23 cellular contexts compared by ENCODE assay signal in the genomic region with DNA sequence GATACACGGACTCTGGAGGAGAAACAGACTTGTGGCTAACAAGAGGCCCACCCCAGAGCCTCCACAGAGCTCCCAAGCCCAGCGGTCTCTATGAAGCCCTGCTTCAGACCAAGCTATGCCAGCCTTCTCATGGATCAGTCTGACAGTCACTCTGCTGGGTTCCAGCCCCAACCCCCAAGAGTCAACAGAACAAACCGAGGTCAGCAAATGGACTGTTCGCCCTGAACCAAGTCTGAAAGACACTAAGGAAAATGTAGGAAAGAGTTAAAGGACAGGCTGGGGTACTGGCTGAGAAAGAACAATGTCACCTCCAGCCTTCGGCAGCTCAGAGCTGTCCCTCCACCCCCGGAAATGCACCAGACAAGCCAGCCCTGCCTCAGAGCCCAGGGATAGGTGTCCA. TPM values are rescaled to one million over a fixed set of nuclear protein-coding genes. Genes with fewer than 3 reads are reported as not detected.
A peak's percentile ranks its signal among the peaks of the same experiment; 100 is the strongest.
DNase-seq lines count a peak whose midpoint lies in the region; ATAC-seq and TF ChIP-seq lines count a peak whose summit lies in the region.
"Had no signal": no experiment of that assay in that cellular context is flagged by ENCODE, and none has a peak within 500 bp of the region (broad histone marks: within the 10 kb centered on the region; RNA-seq: fewer than 3 reads in every experiment).

No MANE protein-coding gene starts in this region.

- no peak overlapping the region for H3K27ac ChIP-seq in CD4-positive, alpha-beta memory T cell (ENCODE audit: low read depth, low read length)
- peak overlapping the region in 3 of 4 donors; percentile 59 to 68 (median 66) for H3K27ac ChIP-seq in gastroesophageal sphincter
- H3K27ac ChIP-seq in sigmoid colon = peak overlapping the region; percentile 54 to 71 (median 68)
- H3K27ac ChIP-seq: HL-60, thyroid gland had no signal

- H3K27me3 ChIP-seq in CD4-positive, alpha-beta memory T cell (ENCODE audit: insufficient read depth, low read length) = no peaks in the 10 kb centered on the region
- H3K27me3 ChIP-seq in gastroesophageal sphincter (no peaks in the 10 kb centered on the region), sigmoid colon (no peaks in the 10 kb centered on the region)
- H3K27me3 ChIP-seq: thyroid gland had no signal

- peaks cover 64% of the 10 kb centered on the region for H3K36me3 ChIP-seq in CD4-positive, alpha-beta memory T cell (ENCODE audit: insufficient read depth, low read length)
- H3K36me3 ChIP-seq in gastroesophageal sphincter (peaks cover 0 to 75% of the 10 kb centered on the region in 2 donors), sigmoid colon (peaks cover 18 to 75% (median 48%) of the 10 kb centered on the region in 4 donors), mucosa of descending colon (ENCODE audit: low read depth) (peaks cover 7% of the 10 kb centered on the region)

- POLR2A ChIA-PET in CD4-positive, alpha-beta memory T cell (lab: Charles Lee; ENCODE audit: partially characterized antibody) = no interaction called here

- DNase-seq in CD4-positive, alpha-beta memory T cell = no peak
- no peak for DNase-seq in sigmoid colon
- no peak for DNase-seq in NCI-H526 treated with DMSO at 0.1 percent for 48 hours (lab: John Stamatoyannopoulos, UW)
- DNase-seq in mucosa of descending colon = no peak
- DNase-seq in Right ventricle myocardium inferior (ENCODE audit: missing footprints) = no peak
- DNase-seq: activated CD4-positive, alpha-beta T cell treated with anti-CD3 and anti-CD28 coated beads for 48 hours; activated CD8-positive, alpha-beta memory T cell treated with anti-CD3 and anti-CD28 coated beads, Interleukin-2, amount 10 ng/mL, durations not matched to agents 7 days and 5 days; head of caudate nucleus; left cardiac atrium; mesendoderm; naive B cell; NCI-H1092; NCI-H187; retina; stimulated activated CD4-positive, alpha-beta T cell treated with anti-CD3 and anti-CD28 coated beads, Interleukin-2, amount 100 ng/mL, for 48 hours; thyroid gland had no signal

- H3K4me3 Mint-ChIP-seq in CD4-positive, alpha-beta memory T cell = peak overlapping the region in 1 of 8 donors; percentile 35
- H3K4me3 Mint-ChIP-seq in activated T-helper 17 cell treated with anti-CD3 and anti-CD28 coated beads, Interleukin-2, amount 50 U/mL, for 72 hours = peak overlapping the region; percentile 17
- H3K4me3 Mint-ChIP-seq: activated CD8-positive, alpha-beta memory T cell treated with anti-CD3 and anti-CD28 coated beads, Interleukin-2, amount 10 ng/mL, durations not matched to agents 7 days and 5 days; activated T-helper 1 cell treated with anti-CD3 and anti-CD28 coated beads, Interleukin-12 subunit alpha, Interleukin-12 subunit beta, Interleukin-2, Interleukin-4 antibody, amounts not matched to agents 30 ng/mL and 10 ng/mL and 1 ng/mL, durations not matched to agents 14 hours and 24 hours and 36 hours; dendritic cell treated with granulocyte-macrophage colony-stimulating factor and Interleukin-4, amounts not matched to agents 40 ng/mL and 50 ng/mL, for 4 days; stimulated activated memory B cell treated with anti-CD40 and anti-IgM and Interleukin-4, amounts not matched to agents 10 μg/mL and 1 μg/mL and 100 μg/mL, for 72 hours; T-helper 1 cell treated with Interleukin-12 subunit alpha and Interleukin-12 subunit beta and Interleukin-4 antibody, amounts not matched to agents 30 μg/mL and 1 μg/mL, for 36 hours had no signal

- TF ChIP-seq CTCF in gastroesophageal sphincter (IDR thresholded peaks at IDR 0.05) (no peak), sigmoid colon (IDR thresholded peaks at IDR 0.05) (no peak), mucosa of descending colon (IDR thresholded peaks at IDR 0.05) (no peak)

- 84% methylated on average over 4 of the region's 6 CpGs; no CpG with 5 or more reads in 1 of the 2 donors for WGBS in gastroesophageal sphincter (ENCODE audit: low coverage in 1 of 2), 2 donors
- WGBS in sigmoid colon, 2 donors = 78 to 81% methylated on average over 6 of the region's 6 CpGs

- peaks cover 0 to 5% of the 10 kb centered on the region in 2 donors for H3K27me3 Mint-ChIP-seq in CD4-positive, alpha-beta memory T cell
- H3K27me3 Mint-ChIP-seq in activated T-helper 17 cell treated with anti-CD3 and anti-CD28 coated beads, Interleukin-2, amount 50 U/mL, for 72 hours = no peaks in the 10 kb centered on the region
- H3K27me3 Mint-ChIP-seq: activated CD8-positive, alpha-beta memory T cell treated with anti-CD3 and anti-CD28 coated beads, Interleukin-2, amount 10 ng/mL, durations not matched to agents 7 days and 5 days; dendritic cell treated with granulocyte-macrophage colony-stimulating factor and Interleukin-4, amounts not matched to agents 40 ng/mL and 50 ng/mL, for 4 days; naive B cell; stimulated activated memory B cell treated with anti-CD40 and anti-IgM and Interleukin-4, amounts not matched to agents 10 μg/mL and 1 μg/mL and 100 μg/mL, for 72 hours had no signal

- TF ChIP-seq POLR2A in gastroesophageal sphincter (IDR thresholded peaks at IDR 0.05) (no peak), sigmoid colon (IDR thresholded peaks at IDR 0.05) (no peak)

- intact Hi-C loops in CD4-positive, alpha-beta memory T cell (cut with micrococcal nuclease) = loop anchor here (10.0 kb wide), 2 partner anchors 402 to 682 kb away; partner anchors contain the start of genes KBTBD4 and NDUFS3
- intact Hi-C loops in sigmoid colon (cut with DNase I) = no loop called here
- intact Hi-C loops in mucosa of descending colon (cut with DNase I, micrococcal nuclease) = loop anchor here in 1 of 2 donors (10.0 kb wide), 1 partner anchor 182 kb away; the partner anchor contains the start of gene MYBPC3
- intact Hi-C loops in Right ventricle myocardium inferior (cut with DNase I) = no loop called here

- H3K27ac Mint-ChIP-seq in CD4-positive, alpha-beta memory T cell = peak overlapping the region in 4 of 7 donors; percentile 18 to 99 (median 78)
- H3K27ac Mint-ChIP-seq in activated T-helper 17 cell treated with anti-CD3 and anti-CD28 coated beads, Interleukin-2, amount 50 U/mL, for 72 hours = peak overlapping the region; percentile 50
- H3K27ac Mint-ChIP-seq: activated CD8-positive, alpha-beta memory T cell treated with anti-CD3 and anti-CD28 coated beads, Interleukin-2, amount 10 ng/mL, durations not matched to agents 7 days and 5 days; dendritic cell treated with granulocyte-macrophage colony-stimulating factor and Interleukin-4, amounts not matched to agents 40 ng/mL and 50 ng/mL, for 4 days; T-helper 1 cell treated with Interleukin-12 subunit alpha and Interleukin-12 subunit beta and Interleukin-4 antibody, amounts not matched to agents 30 μg/mL and 1 μg/mL, for 36 hours had no signal

- TF ChIP-seq EP300 in gastroesophageal sphincter (IDR thresholded peaks at IDR 0.05) = no peak
- no peak for TF ChIP-seq EP300 in sigmoid colon (IDR thresholded peaks at IDR 0.05)

- peaks cover 35% of the 10 kb centered on the region for H3K4me1 ChIP-seq in CD4-positive, alpha-beta memory T cell (ENCODE audit: insufficient read depth, low read length)
- H3K4me1 ChIP-seq in gastroesophageal sphincter = peaks cover 3 to 68% (median 18%) of the 10 kb centered on the region in 3 donors
- peaks cover 0 to 58% (median 46%) of the 10 kb centered on the region in 4 donors for H3K4me1 ChIP-seq in sigmoid colon
- peaks cover 14% of the 10 kb centered on the region for H3K4me1 ChIP-seq in mucosa of descending colon (ENCODE audit: low read depth)

- CTCF ChIA-PET in CD4-positive, alpha-beta memory T cell (lab: Charles Lee; ENCODE audit: partially characterized antibody) = interaction anchor here (0.7 to 2.6 kb wide), 4 partner anchors 10 to 32 kb away, joined by 3 to 20 read pairs (median 6); no protein-coding TSS in a partner anchor

- H3K4me1 Mint-ChIP-seq in CD4-positive, alpha-beta memory T cell = peaks cover 16 to 59% (median 31%) of the 10 kb centered on the region in 4 donors
- peaks cover 21% of the 10 kb centered on the region for H3K4me1 Mint-ChIP-seq in activated T-helper 17 cell treated with anti-CD3 and anti-CD28 coated beads, Interleukin-2, amount 50 U/mL, for 72 hours

- no peak for ATAC-seq in activated T-helper 17 cell treated with anti-CD3 and anti-CD28 coated beads, Interleukin-2, amount 50 U/mL, for 72 hours (replicated peaks)
- ATAC-seq in gastroesophageal sphincter = no peak
- ATAC-seq in mucosa of descending colon = no peak
- ATAC-seq in Right ventricle myocardium inferior = no peak
- ATAC-seq: activated CD8-positive, alpha-beta memory T cell treated with anti-CD3 and anti-CD28 coated beads, Interleukin-2, amount 10 ng/mL, durations not matched to agents 7 days and 5 days; left cardiac atrium; stimulated activated memory B cell treated with anti-CD40 and anti-IgM and Interleukin-4, amounts not matched to agents 10 μg/mL and 1 μg/mL and 100 μg/mL, for 72 hours had no signal

- H3K9me3 ChIP-seq in CD4-positive, alpha-beta memory T cell (ENCODE audit: control insufficient read depth in 1 of 2, low read length in 2 of 2) = no peaks in the 10 kb centered on the region
- H3K9me3 ChIP-seq in gastroesophageal sphincter (no peaks in the 10 kb centered on the region), sigmoid colon (no peaks in the 10 kb centered on the region), mucosa of descending colon (no peaks in the 10 kb centered on the region)
- H3K9me3 ChIP-seq: thyroid gland had no signal

- H3K36me3 Mint-ChIP-seq in CD4-positive, alpha-beta memory T cell = peaks cover 14 to 58% of the 10 kb centered on the region in 2 donors
- peaks cover 76% of the 10 kb centered on the region for H3K36me3 Mint-ChIP-seq in activated T-helper 17 cell treated with anti-CD3 and anti-CD28 coated beads, Interleukin-2, amount 50 U/mL, for 72 hours (ENCODE audit: low read depth)

- no peak overlapping the region for H3K4me3 ChIP-seq in CD4-positive, alpha-beta memory T cell (ENCODE audit: low read length in 2 of 2)
- no peak overlapping the region for H3K4me3 ChIP-seq in gastroesophageal sphincter
- H3K4me3 ChIP-seq in sigmoid colon = no peak overlapping the region
- H3K4me3 ChIP-seq in mucosa of descending colon = no peak overlapping the region
- H3K4me3 ChIP-seq: thyroid gland had no signal

- H3K9me3 Mint-ChIP-seq in CD4-positive, alpha-beta memory T cell = no peaks in the 10 kb centered on the region
- no peaks in the 10 kb centered on the region for H3K9me3 Mint-ChIP-seq in activated T-helper 17 cell treated with anti-CD3 and anti-CD28 coated beads, Interleukin-2, amount 50 U/mL, for 72 hours
- H3K9me3 Mint-ChIP-seq: activated T-helper 1 cell treated with anti-CD3 and anti-CD28 coated beads, Interleukin-12 subunit alpha, Interleukin-12 subunit beta, Interleukin-2, Interleukin-4 antibody, amounts not matched to agents 30 ng/mL and 10 ng/mL and 1 ng/mL, durations not matched to agents 14 hours and 24 hours and 36 hours; dendritic cell treated with granulocyte-macrophage colony-stimulating factor and Interleukin-4, amounts not matched to agents 40 ng/mL and 50 ng/mL, for 4 days; stimulated activated memory B cell treated with anti-CD40 and anti-IgM and Interleukin-4, amounts not matched to agents 10 μg/mL and 1 μg/mL and 100 μg/mL, for 72 hours; T-helper 1 cell treated with Interleukin-12 subunit alpha and Interleukin-12 subunit beta and Interleukin-4 antibody, amounts not matched to agents 30 μg/mL and 1 μg/mL, for 36 hours had no signal

RNA-seq across cellular contexts. Expression of gene ARFGAP2, which starts 3.9 kb away (rescaled TPM):
- 100 to 1,000 TPM; 141 to 142 TPM for total RNA-seq in CD4-positive, alpha-beta memory T cell
- 100 to 1,000 TPM in 1 of 2 donors, 10 to 100 TPM in 1; 88.6 to 134 TPM for polyA plus RNA-seq in CD4-positive, alpha-beta memory T cell
- 10 to 100 TPM; 70.0 to 96.9 TPM for total RNA-seq in activated T-helper 17 cell treated with anti-CD3 and anti-CD28 coated beads, Interleukin-2, amount 50 U/mL, for 72 hours
- total RNA-seq in gastroesophageal sphincter (100 to 1,000 TPM; 127 to 223 (median 198) TPM), sigmoid colon (100 to 1,000 TPM in 3 of 4 donors, 10 to 100 TPM in 1; 85.0 to 185 (median 123) TPM), mucosa of descending colon (100 to 1,000 TPM in 2 of 3 donors, 10 to 100 TPM in 1; 83.7 to 107 (median 106) TPM), Right ventricle myocardium inferior (45.8 TPM)
- 10 to 100 TPM; 46.8 to 81.1 (median 50.2) TPM for polyA plus RNA-seq in sigmoid colon

RNA-seq across cellular contexts. Expression of gene PACSIN3, which starts 13.5 kb away (rescaled TPM):
- total RNA-seq in CD4-positive, alpha-beta memory T cell = 1 to 10 TPM in 1 of 2 experiments, not detected in 1; 1.3 TPM
- under 1 TPM in 1 of 2 donors, not detected in 1; 0.23 TPM for polyA plus RNA-seq in CD4-positive, alpha-beta memory T cell
- 1 to 10 TPM; 3.2 to 3.5 TPM for total RNA-seq in activated T-helper 17 cell treated with anti-CD3 and anti-CD28 coated beads, Interleukin-2, amount 50 U/mL, for 72 hours
- total RNA-seq in gastroesophageal sphincter (10 to 100 TPM; 61.3 to 74.9 (median 65.3) TPM), sigmoid colon (10 to 100 TPM; 56.0 to 78.3 (median 73.5) TPM), mucosa of descending colon (10 to 100 TPM in 1 of 3 donors, 1 to 10 TPM in 2; 2.2 to 63.5 (median 5.1) TPM), Right ventricle myocardium inferior (177 TPM)
- polyA plus RNA-seq in sigmoid colon = 1 to 10 TPM; 1.2 to 7.0 (median 4.8) TPM

RNA-seq across cellular contexts. Expression of gene DDB2, which starts 42.0 kb away (rescaled TPM):
- total RNA-seq in CD4-positive, alpha-beta memory T cell = 100 to 1,000 TPM; 129 to 132 TPM
- 10 to 100 TPM; 36.2 to 40.2 TPM for polyA plus RNA-seq in CD4-positive, alpha-beta memory T cell
- 100 to 1,000 TPM; 202 to 335 TPM for total RNA-seq in activated T-helper 17 cell treated with anti-CD3 and anti-CD28 coated beads, Interleukin-2, amount 50 U/mL, for 72 hours
- total RNA-seq in gastroesophageal sphincter (10 to 100 TPM; 18.6 to 44.2 (median 28.0) TPM), sigmoid colon (10 to 100 TPM; 31.9 to 44.6 (median 32.3) TPM), mucosa of descending colon (10 to 100 TPM; 29.8 to 41.2 (median 37.2) TPM), Right ventricle myocardium inferior (10.3 TPM)
- 10 to 100 TPM; 21.3 to 42.0 (median 21.6) TPM for polyA plus RNA-seq in sigmoid colon
